Comparison of ENCODE assay signal across 1 cellular context in genomic region chr2:161173541-161174194, GRCh38.
TF ChIP-seq lines count a peak whose summit lies in the region.

No MANE protein-coding gene starts in this region.

TF ChIP-seq in K562, 482 proteins besides CTCF, POLR2A, EP300 and RAD21 (continued from another document):
- TF ChIP-seq MGA (IDR thresholded peaks at IDR 0.05), result 0 out of 2 replicates have a peak, but pooled peaks have one; percentile 15
- TF ChIP-seq KAT8 (IDR thresholded peaks at IDR 0.05; ENCODE audit: low read depth), result no peak
- TF ChIP-seq GABPB1 (CRISPR knock-in tag; IDR thresholded peaks at IDR 0.05), result no peak
- no peak for TF ChIP-seq FOXP1 (CRISPR knock-in tag; IDR thresholded peaks at IDR 0.05)
- TF ChIP-seq ARID1B (IDR thresholded peaks at IDR 0.05), result no peak
- TF ChIP-seq TCF7L2 (IDR thresholded peaks at IDR 0.05; ENCODE audit: low read depth, low read length), result no peak
- TF ChIP-seq HDAC1 (IDR thresholded peaks at IDR 0.05), result no peak
- TF ChIP-seq, protein P1, sequence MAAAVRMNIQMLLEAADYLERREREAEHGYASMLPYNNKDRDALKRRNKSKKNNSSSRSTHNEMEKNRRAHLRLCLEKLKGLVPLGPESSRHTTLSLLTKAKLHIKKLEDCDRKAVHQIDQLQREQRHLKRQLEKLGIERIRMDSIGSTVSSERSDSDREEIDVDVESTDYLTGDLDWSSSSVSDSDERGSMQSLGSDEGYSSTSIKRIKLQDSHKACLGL (CRISPR knock-in tag; IDR thresholded peaks at IDR 0.05; ENCODE audit: borderline replicate concordance, poor library complexity, severe bottlenecking), result no peak
- no peak for TF ChIP-seq JUND (IDR thresholded peaks at IDR 0.05; ENCODE audit: borderline replicate concordance, low read depth, low read length)
- TF ChIP-seq JUND (tag; IDR thresholded peaks at IDR 0.05; ENCODE audit: borderline replicate concordance, low read depth, low read length), result no peak
- TF ChIP-seq TEAD1 (CRISPR knock-in tag; IDR thresholded peaks at IDR 0.05), result no peak
- TF ChIP-seq NCOA1 (IDR thresholded peaks at IDR 0.05; ENCODE audit: low read depth), result no peak
- TF ChIP-seq CXXC5 (CRISPR knock-in tag; IDR thresholded peaks at IDR 0.05), result 0 out of 2 replicates have a peak, but pooled peaks have one; percentile 2
- no peak for TF ChIP-seq FOXA3 (CRISPR knock-in tag; conservative IDR thresholded peaks at IDR 0.05 in 1 of 2, IDR thresholded peaks at IDR 0.05 in 1 of 2)
- no peak for TF ChIP-seq ZNF695 (CRISPR knock-in tag; IDR thresholded peaks at IDR 0.05)
- no peak for TF ChIP-seq ZNF507 (tag; conservative IDR thresholded peaks at IDR 0.05)
- TF ChIP-seq ATF7 (IDR thresholded peaks at IDR 0.05), result no peak
- TF ChIP-seq XRCC3 (IDR thresholded peaks at IDR 0.05), result no peak
- no peak for TF ChIP-seq PHTF2 (CRISPR knock-in tag; IDR thresholded peaks at IDR 0.05)
- no peak for TF ChIP-seq MAFG (tag; conservative IDR thresholded peaks at IDR 0.05)
- no peak for TF ChIP-seq ATF1 (CRISPR knock-in tag; IDR thresholded peaks at IDR 0.05)
- TF ChIP-seq ATF1 (tag; IDR thresholded peaks at IDR 0.05), result no peak
- TF ChIP-seq KHSRP (IDR thresholded peaks at IDR 0.05), result no peak
